2 cellular contexts compared by ENCODE assay signal in genomic region chr17:4533522-4534502, GRCh38.
TF ChIP-seq lines count a peak whose summit lies in the region.

No MANE protein-coding gene starts in this region.

TF ChIP-seq in K562, 482 proteins besides CTCF, POLR2A, EP300 and RAD21:
- TF ChIP-seq NFIC (IDR thresholded peaks at IDR 0.05) (0 out of 2 replicates have a peak, but pooled peaks have one; percentile 31), BMI1 (IDR thresholded peaks at IDR 0.05; ENCODE audit: low read length) (no peak), ZNF263 (CRISPR knock-in tag; IDR thresholded peaks at IDR 0.05; ENCODE audit: borderline replicate concordance) (peak; percentile 18; the same call in 1 of the 2 replicates), POLR2G (IDR thresholded peaks at IDR 0.05; ENCODE audit: low read depth, low read length) (peak; percentile 13)
TF ChIP-seq in K562: peak in this region for 3.

TF ChIP-seq in GM12891, 5 proteins besides CTCF, POLR2A, EP300 and RAD21:
- TF ChIP-seq TAF1 (IDR thresholded peaks at IDR 0.05; ENCODE audit: low read depth, low read length) (no peak), POLR2AphosphoS5 (IDR thresholded peaks at IDR 0.05; ENCODE audit: low read depth, low read length) (no peak), PAX5 (IDR thresholded peaks at IDR 0.05; ENCODE audit: insufficient read depth, low read length, severe bottlenecking) (no peak), POU2F2 (IDR thresholded peaks at IDR 0.05; ENCODE audit: low read depth, low read length) (no peak), SPI1 (IDR thresholded peaks at IDR 0.05; ENCODE audit: low read depth, low read length) (no peak)
TF ChIP-seq in GM12891: peak in this region for 0.
